Comparison of ENCODE assay signal across 24 cellular contexts in the genomic region with DNA sequence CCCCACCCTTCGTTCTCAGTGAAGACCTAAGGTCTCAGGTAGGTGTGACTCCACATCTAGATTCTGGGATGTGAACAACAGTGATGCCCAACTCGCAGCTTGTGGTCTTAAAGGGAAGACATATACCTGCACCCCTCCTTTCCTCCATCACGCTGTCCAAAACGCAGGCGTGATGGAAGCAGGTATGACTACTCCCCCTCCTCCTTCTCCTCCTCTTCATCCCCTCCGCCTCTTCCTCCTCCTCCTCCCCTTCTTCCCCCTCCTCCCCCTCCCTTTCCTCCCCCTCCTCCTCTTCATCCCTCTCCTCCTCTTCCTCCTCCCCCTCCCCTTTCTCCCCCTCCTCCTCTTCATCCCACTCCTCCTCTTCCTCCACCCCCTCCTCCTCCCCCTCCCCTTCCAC.
DNase-seq lines count a peak whose midpoint lies in the region; ATAC-seq, FAIRE-seq and TF ChIP-seq lines count a peak whose summit lies in the region.
"Had no signal": no experiment of that assay in that cellular context is flagged by ENCODE, and none has a peak within 500 bp of the region (broad histone marks: within the 10 kb centered on the region; RNA-seq: fewer than 3 reads in every experiment).

No MANE protein-coding gene starts in this region.

- no peak for ATAC-seq in RWPE2 (ENCODE audit: low read depth)
- no peak for ATAC-seq in CD4-positive, alpha-beta T cell (ENCODE audit: poor library complexity)
- ATAC-seq: A549; CD8-positive, alpha-beta T cell; GM12878; PC-3 had no signal

- no peaks in the 10 kb centered on the region for H3K36me3 Mint-ChIP-seq in CD8-positive, alpha-beta memory T cell
- H3K36me3 Mint-ChIP-seq in CD4-positive, alpha-beta T cell (ENCODE audit: low read depth) = no peaks in the 10 kb centered on the region
- H3K36me3 Mint-ChIP-seq: CD8-positive, alpha-beta T cell had no signal

- peak; percentile 35 for FAIRE-seq in endothelial cell of umbilical vein (lab: Jason Lieb, UNC)
- FAIRE-seq: A549, GM12878 had no signal

- H3K27ac Mint-ChIP-seq in CD8-positive, alpha-beta memory T cell = no peak overlapping the region
- H3K27ac Mint-ChIP-seq in CD4-positive, alpha-beta T cell = no peak overlapping the region
- H3K27ac Mint-ChIP-seq: CD8-positive, alpha-beta T cell had no signal

- intact Hi-C loops in endothelial cell of umbilical vein (cut with micrococcal nuclease) = loop anchor here (1.0 to 5.0 kb wide), 6 partner anchors 16 to 457 kb away; no protein-coding TSS in a partner anchor
- intact Hi-C loops in posterior vena cava (cut with DNase I) = no loop called here
- intact Hi-C loops in CD4-positive, alpha-beta T cell (cut with DNase I, micrococcal nuclease) = no loop called here

- H2AFZ ChIP-seq in ACC112 (ENCODE audit: low read length, unreplicated experiment) = no peak overlapping the region
- no peak overlapping the region for H2AFZ ChIP-seq in endothelial cell of umbilical vein (ENCODE audit: low read depth, low read length)

- dilution Hi-C loops in endothelial cell of umbilical vein (cut with MboI; ENCODE audit: extremely low pct_ligation_motif_present, low sequenced_read_pairs) = no loop called here

- POLR2A ChIA-PET in endothelial cell of umbilical vein (lab: Charles Lee) = interaction anchor here (0.9 kb wide), 1 partner anchor 354 kb away, joined by 3 read pairs; no protein-coding TSS in a partner anchor
- POLR2A ChIA-PET in CD8-positive, alpha-beta memory T cell (lab: Charles Lee) = no interaction called here
- POLR2A ChIA-PET in CD4-positive, alpha-beta T cell (lab: Charles Lee) = no interaction called here

- no peaks in the 10 kb centered on the region for H4K20me1 ChIP-seq in endothelial cell of umbilical vein (replicated peaks; ENCODE audit: control insufficient read depth, extremely low read depth, insufficient read depth, low read length)

- no peaks in the 10 kb centered on the region for H3K36me3 ChIP-seq in ACC112 (ENCODE audit: insufficient read depth, low read length)
- no peaks in the 10 kb centered on the region for H3K36me3 ChIP-seq in RWPE2 (ENCODE audit: low read depth)
- no peaks in the 10 kb centered on the region for H3K36me3 ChIP-seq in endothelial cell of umbilical vein (ENCODE audit: control insufficient read depth in 2 of 2, extremely low read depth in 1 of 2, insufficient read depth in 2 of 2, low read length in 2 of 2)
- no peaks in the 10 kb centered on the region for H3K36me3 ChIP-seq in CD8-positive, alpha-beta memory T cell (ENCODE audit: insufficient read depth, low read length)
- H3K36me3 ChIP-seq: SJSA1 had no signal

- peaks cover 31 to 58% of the 10 kb centered on the region in 2 donors for H3K27me3 Mint-ChIP-seq in CD8-positive, alpha-beta memory T cell
- peaks cover 59% of the 10 kb centered on the region for H3K27me3 Mint-ChIP-seq in CD4-positive, alpha-beta T cell

- H3K27me3 ChIP-seq in ACC112 (ENCODE audit: insufficient read depth, low read length) (no peaks in the 10 kb centered on the region), RWPE2 (ENCODE audit: insufficient read depth, poor library complexity, severe bottlenecking) (no peaks in the 10 kb centered on the region), endothelial cell of umbilical vein (ENCODE audit: control insufficient read depth in 2 of 2, insufficient read depth in 2 of 2, low read length in 2 of 2) (no peaks in the 10 kb centered on the region)
- no peaks in the 10 kb centered on the region for H3K27me3 ChIP-seq in CD8-positive, alpha-beta memory T cell (ENCODE audit: insufficient read depth, low read length, poor library complexity, severe bottlenecking)
- peaks cover 48% of the 10 kb centered on the region for H3K27me3 ChIP-seq in CD4-positive, alpha-beta T cell (ENCODE audit: control insufficient read depth, insufficient read depth, low read length)
- H3K27me3 ChIP-seq: SJSA1 had no signal

- H3K4me1 Mint-ChIP-seq in CD8-positive, alpha-beta memory T cell = peaks cover 0 to 3% (median 0%) of the 10 kb centered on the region in 3 donors
- no peaks in the 10 kb centered on the region for H3K4me1 Mint-ChIP-seq in CD4-positive, alpha-beta T cell (ENCODE audit: low read depth)

- peaks cover 12% of the 10 kb centered on the region for H3K79me2 ChIP-seq in ACC112 (ENCODE audit: control insufficient read depth, insufficient read depth, low read length, unreplicated experiment)
- H3K79me2 ChIP-seq in endothelial cell of umbilical vein (ENCODE audit: control insufficient read depth, insufficient read depth, low read length) = no peaks in the 10 kb centered on the region

- TF ChIP-seq CTCF in RWPE2 (IDR thresholded peaks at IDR 0.05; ENCODE audit: poor library complexity, severe bottlenecking) (no peak), endothelial cell of umbilical vein (IDR thresholded peaks at IDR 0.05; ENCODE audit: extremely low read depth in 1 of 2, insufficient read depth in 1 of 2, low read depth in 1 of 2, low read length in 2 of 2) (no peak)
- no peak for TF ChIP-seq CTCF in CD4-positive, alpha-beta T cell (IDR thresholded peaks at IDR 0.05)

- H3K27ac ChIP-seq in ACC112 (ENCODE audit: low read depth, low read length) (peak overlapping the region; percentile 93), RWPE2 (ENCODE audit: poor library complexity, severe bottlenecking) (peak overlapping the region; percentile 84), endothelial cell of umbilical vein (ENCODE audit: insufficient read depth, low read depth, low read length) (peak overlapping the region; percentile 100)
- H3K27ac ChIP-seq in CD8-positive, alpha-beta memory T cell (ENCODE audit: low read depth, low read length) = no peak overlapping the region
- H3K27ac ChIP-seq in CD4-positive, alpha-beta T cell (ENCODE audit: low read depth, low read length) = no peak overlapping the region
- H3K27ac ChIP-seq: A549 had no signal

- H3K4me1 ChIP-seq in ACC112 (ENCODE audit: control insufficient read depth, insufficient read depth, low read length, unreplicated experiment) (peaks cover 42% of the 10 kb centered on the region), RWPE2 (ENCODE audit: insufficient read depth, poor library complexity, severe bottlenecking) (peaks cover 19% of the 10 kb centered on the region), endothelial cell of umbilical vein (ENCODE audit: control insufficient read depth, extremely low read depth, insufficient read depth, low read length) (peaks cover 54% of the 10 kb centered on the region)
- H3K4me1 ChIP-seq in CD8-positive, alpha-beta memory T cell (ENCODE audit: insufficient read depth, low read length) = no peaks in the 10 kb centered on the region
- H3K4me1 ChIP-seq: A549 had no signal

- peaks cover 0 to under 1% (median 0%) of the 10 kb centered on the region in 5 donors for H3K9me3 Mint-ChIP-seq in CD8-positive, alpha-beta memory T cell
- peaks cover under 1% of the 10 kb centered on the region for H3K9me3 Mint-ChIP-seq in CD4-positive, alpha-beta T cell
- H3K9me3 Mint-ChIP-seq: CD8-positive, alpha-beta T cell had no signal

- no peak for DNase-seq in RWPE2 (ENCODE audit: low spot score)
- no peak for DNase-seq in endothelial cell of umbilical vein (ENCODE audit: low read depth, low spot score)
- peak; percentile 42 for DNase-seq in posterior vena cava (ENCODE audit: low spot score)
- no peak for DNase-seq in CD8-positive, alpha-beta memory T cell
- DNase-seq in NCI-H510A (lab: John Stamatoyannopoulos, UW) = no peak
- DNase-seq in CD4-positive, alpha-beta T cell = no peak
- DNase-seq: C1 segment of cervical spinal cord; CD8-positive, alpha-beta T cell; DMS 273 treated with DMSO at 0.1 percent for 48 hours; DMS79; GDM1; Karpas-422; NCI-H1092 treated with DMSO at 0.1 percent for 48 hours; NCI-H1436; NCI-H187 treated with DMSO at 0.1 percent for 48 hours; NCI-H2171 treated with DMSO at 0.1 percent for 48 hours; NCI-H345; NCI-H524 treated with DMSO at 0.1 percent for 48 hours; NCI-H774 had no signal

- no peak overlapping the region for H3K4me3 Mint-ChIP-seq in CD8-positive, alpha-beta memory T cell
- H3K4me3 Mint-ChIP-seq in CD4-positive, alpha-beta T cell = no peak overlapping the region
- H3K4me3 Mint-ChIP-seq: CD8-positive, alpha-beta T cell had no signal

- peak overlapping the region; percentile 97 for H3K9ac ChIP-seq in endothelial cell of umbilical vein (replicated peaks; ENCODE audit: extremely low read depth, insufficient read depth, low read length)

- H3K9me3 ChIP-seq in RWPE2 (ENCODE audit: severe bottlenecking) (no peaks in the 10 kb centered on the region), endothelial cell of umbilical vein (replicated peaks; ENCODE audit: control insufficient read depth, insufficient read depth, low read length) (no peaks in the 10 kb centered on the region)
- no peaks in the 10 kb centered on the region for H3K9me3 ChIP-seq in CD8-positive, alpha-beta memory T cell (ENCODE audit: low read length)
- H3K9me3 ChIP-seq in CD4-positive, alpha-beta T cell (ENCODE audit: control insufficient read depth, low read length) = no peaks in the 10 kb centered on the region
- H3K9me3 ChIP-seq: A549, SJSA1 had no signal

- TF ChIP-seq POLR2A in endothelial cell of umbilical vein (IDR thresholded peaks at IDR 0.05; ENCODE audit: low read depth, low read length) = no peak

- H3K4me3 ChIP-seq in ACC112 (ENCODE audit: low read depth, low read length) = peak overlapping the region; percentile 66
- no peak overlapping the region for H3K4me3 ChIP-seq in RWPE2 (ENCODE audit: severe bottlenecking)
- H3K4me3 ChIP-seq in endothelial cell of umbilical vein (replicated peaks in 1 of 3; ENCODE audit: insufficient read depth in 1 of 3, low read depth in 1 of 3, low read length in 3 of 3) = peak overlapping the region in 1 of 3 experiments; percentile 7
- H3K4me3 ChIP-seq in CD8-positive, alpha-beta memory T cell (ENCODE audit: low read length) = no peak overlapping the region
- H3K4me3 ChIP-seq: A549, GM12878, SJSA1 had no signal

- H3K9me1 ChIP-seq in endothelial cell of umbilical vein (replicated peaks; ENCODE audit: control insufficient read depth, extremely low read depth, insufficient read depth, low read length) = no peaks in the 10 kb centered on the region

- BruUV-seq in endothelial cell of umbilical vein (replicated peaks; lab: Mats Ljungman, UMichigan) = no TSS peak

- CTCF ChIA-PET in endothelial cell of umbilical vein (lab: Charles Lee) = interaction anchor here (0.8 to 2.5 kb wide), 6 partner anchors 57 to 366 kb away, joined by 3 to 17 read pairs (median 5); no protein-coding TSS in a partner anchor
- CTCF ChIA-PET in CD8-positive, alpha-beta memory T cell (lab: Charles Lee) = no interaction called here
- CTCF ChIA-PET in CD4-positive, alpha-beta T cell (lab: Charles Lee) = no interaction called here

- H3K4me2 ChIP-seq in endothelial cell of umbilical vein (ENCODE audit: insufficient read depth, low read length) = peak overlapping the region; percentile 70
- H3K4me2 ChIP-seq: A549 had no signal

TF ChIP-seq in endothelial cell of umbilical vein, 7 proteins besides CTCF, POLR2A, EP300 and RAD21 (continues in another document):
- TF ChIP-seq JUN (IDR thresholded peaks at IDR 0.05; ENCODE audit: borderline replicate concordance, insufficient read depth, insufficient read length, low read depth) = no peak
- TF ChIP-seq MAX (IDR thresholded peaks at IDR 0.05; ENCODE audit: insufficient read depth, insufficient read length) = no peak
- no peak for TF ChIP-seq POLR2AphosphoS5 (IDR thresholded peaks at IDR 0.05; ENCODE audit: insufficient read depth, low read depth, low read length)

Comparison
In these comparisons a context has a peak if more than half of its experiments do, and no peak if none do; other contexts are left out.
1. H3K27ac ChIP-seq: peak in ACC112 (single experiment), RWPE2 (single experiment) and endothelial cell of umbilical vein (single experiment); none in CD8-positive, alpha-beta memory T cell (single experiment) and CD4-positive, alpha-beta T cell (single experiment).